In genomic region chr13:106348032-106348431, GRCh38 we compare ENCODE assay signal across 11 cellular contexts.
DNase-seq lines count a peak whose midpoint lies in the region; ATAC-seq and TF ChIP-seq lines count a peak whose summit lies in the region.
"Had no signal": no experiment of that assay in that cellular context is flagged by ENCODE, and none has a peak within 500 bp of the region (broad histone marks: within the 10 kb centered on the region; RNA-seq: fewer than 3 reads in every experiment).

No MANE protein-coding gene starts in this region.

- H3K4me3 ChIP-seq in breast epithelium: no peak overlapping the region
- H3K4me3 ChIP-seq in CD8-positive, alpha-beta memory T cell (ENCODE audit: low read length): no peak overlapping the region

- POLR2A ChIA-PET in MCF 10A (lab: Yijun Ruan, JAX): interaction anchor here (0.8 to 1.8 kb wide), 3 partner anchors 9 to 193 kb away, joined by 3 to 5 read pairs (median 4); no protein-coding TSS in a partner anchor
- POLR2A ChIA-PET in CD8-positive, alpha-beta memory T cell (lab: Charles Lee): no interaction called here

- H3K9me3 Mint-ChIP-seq in MCF 10A (ENCODE audit: unreplicated experiment): no peaks in the 10 kb centered on the region
- H3K9me3 Mint-ChIP-seq in effector memory CD8-positive, alpha-beta T cell: no peaks in the 10 kb centered on the region
- peaks cover 0 to 3% (median 0%) of the 10 kb centered on the region in 5 donors for H3K9me3 Mint-ChIP-seq in CD8-positive, alpha-beta memory T cell
- H3K9me3 Mint-ChIP-seq: T-cell had no signal

- peaks cover 19% of the 10 kb centered on the region for H3K4me1 Mint-ChIP-seq in MCF 10A (ENCODE audit: insufficient read depth, unreplicated experiment)
- H3K4me1 Mint-ChIP-seq in effector memory CD8-positive, alpha-beta T cell (ENCODE audit: low read depth in 2 of 2): no peaks in the 10 kb centered on the region
- H3K4me1 Mint-ChIP-seq in CD8-positive, alpha-beta memory T cell: no peaks in the 10 kb centered on the region

- no peak overlapping the region for H3K4me3 Mint-ChIP-seq in MCF 10A (ENCODE audit: unreplicated experiment)
- no peak overlapping the region for H3K4me3 Mint-ChIP-seq in effector memory CD8-positive, alpha-beta T cell
- no peak overlapping the region for H3K4me3 Mint-ChIP-seq in CD8-positive, alpha-beta memory T cell
- H3K4me3 Mint-ChIP-seq: T-cell had no signal

- no peaks in the 10 kb centered on the region for H3K9me3 ChIP-seq in breast epithelium
- no peaks in the 10 kb centered on the region for H3K9me3 ChIP-seq in CD8-positive, alpha-beta memory T cell (ENCODE audit: low read length)

- TF ChIP-seq CTCF in MCF 10A (IDR thresholded peaks at IDR 0.05; ENCODE audit: unreplicated experiment) (no peak), breast epithelium (IDR thresholded peaks at IDR 0.05) (no peak)

- no peaks in the 10 kb centered on the region for H3K36me3 ChIP-seq in breast epithelium
- H3K36me3 ChIP-seq in CD8-positive, alpha-beta memory T cell (ENCODE audit: insufficient read depth, low read length): no peaks in the 10 kb centered on the region

- TF ChIP-seq POLR2A in breast epithelium (IDR thresholded peaks at IDR 0.05): no peak

- peaks cover 0 to 11% of the 10 kb centered on the region in 2 donors for H3K27me3 ChIP-seq in breast epithelium
- H3K27me3 ChIP-seq in CD8-positive, alpha-beta memory T cell (ENCODE audit: insufficient read depth, low read length, poor library complexity, severe bottlenecking): peaks cover 5% of the 10 kb centered on the region

- no peak overlapping the region for H3K27ac ChIP-seq in breast epithelium
- no peak overlapping the region for H3K27ac ChIP-seq in CD8-positive, alpha-beta memory T cell (ENCODE audit: low read depth, low read length)

- H3K27me3 Mint-ChIP-seq in MCF 10A (ENCODE audit: insufficient read depth, unreplicated experiment): no peaks in the 10 kb centered on the region
- peaks cover 8 to 31% of the 10 kb centered on the region in 2 donors for H3K27me3 Mint-ChIP-seq in effector memory CD8-positive, alpha-beta T cell
- peaks cover 0 to 25% of the 10 kb centered on the region in 2 donors for H3K27me3 Mint-ChIP-seq in CD8-positive, alpha-beta memory T cell

- intact Hi-C loops in MCF 10A (cut with micrococcal nuclease): no loop called here
- intact Hi-C loops in breast epithelium (cut with DNase I; ENCODE audit: low total_unique reads): no loop called here

- H3K36me3 Mint-ChIP-seq in MCF 10A (ENCODE audit: insufficient read depth, unreplicated experiment): no peaks in the 10 kb centered on the region
- no peaks in the 10 kb centered on the region for H3K36me3 Mint-ChIP-seq in effector memory CD8-positive, alpha-beta T cell (ENCODE audit: insufficient read depth)
- H3K36me3 Mint-ChIP-seq in CD8-positive, alpha-beta memory T cell: no peaks in the 10 kb centered on the region
- H3K36me3 Mint-ChIP-seq: T-cell had no signal

- BruUV-seq in MCF 10A (replicated peaks; lab: Mats Ljungman, UMichigan): no TSS peak

- DNase-seq in MCF 10A (ENCODE audit: unreplicated experiment) (peak; percentile 70), breast epithelium (ENCODE audit: low spot score in 2 of 2) (no peak), amniotic epithelial cell (ENCODE audit: low read depth) (peak; percentile 40), iPS DF 19.7 (ENCODE audit: low read depth, low spot score) (peak; percentile 30)
- no peak for DNase-seq in effector memory CD8-positive, alpha-beta T cell
- no peak for DNase-seq in CD8-positive, alpha-beta memory T cell
- DNase-seq: AML-193; stimulated activated naive CD4-positive, alpha-beta T cell treated with Interleukin-2 at 50 U/mL for 16 hours; T-cell had no signal

- CTCF ChIA-PET in MCF 10A (lab: Yijun Ruan, JAX): interaction anchor here (0.7 to 0.9 kb wide), 2 partner anchors 1487 to 1574 kb away, joined by 3 read pairs; no protein-coding TSS in a partner anchor
- CTCF ChIA-PET in CD8-positive, alpha-beta memory T cell (lab: Charles Lee): no interaction called here

- no peaks in the 10 kb centered on the region for H3K4me1 ChIP-seq in breast epithelium
- no peaks in the 10 kb centered on the region for H3K4me1 ChIP-seq in CD8-positive, alpha-beta memory T cell (ENCODE audit: insufficient read depth, low read length)

- no peak for ATAC-seq in GM21737 (IDR thresholded peaks at IDR 0.05; ENCODE audit: unreplicated experiment)
- no peak for ATAC-seq in effector memory CD8-positive, alpha-beta T cell (replicated peaks)
- ATAC-seq in GM19324 (IDR thresholded peaks at IDR 0.05; ENCODE audit: low FRiP score, unreplicated experiment): no peak
- ATAC-seq: T-cell had no signal

- no peak overlapping the region for H3K27ac Mint-ChIP-seq in MCF 10A (ENCODE audit: low read depth, unreplicated experiment)
- H3K27ac Mint-ChIP-seq in effector memory CD8-positive, alpha-beta T cell: no peak overlapping the region
- no peak overlapping the region for H3K27ac Mint-ChIP-seq in CD8-positive, alpha-beta memory T cell
- H3K27ac Mint-ChIP-seq: T-cell had no signal

Comparison
In these comparisons a context has a peak if more than half of its experiments do, and no peak if none do; other contexts are left out.
1. DNase-seq: peak in MCF 10A (single experiment), amniotic epithelial cell (single experiment) and iPS DF 19.7 (single experiment); none in breast epithelium (0 of 2), effector memory CD8-positive, alpha-beta T cell (0 of 3) and CD8-positive, alpha-beta memory T cell (0 of 5).